Comparison of ENCODE assay signal across 8 cellular contexts in genomic region chr13:101757446-101758039, GRCh38.
A peak's percentile ranks its signal among the peaks of the same experiment; 100 is the strongest.
DNase-seq lines count a peak whose midpoint lies in the region; ATAC-seq and TF ChIP-seq lines count a peak whose summit lies in the region.

No MANE protein-coding gene starts in this region.

- H3K36me3 Mint-ChIP-seq in nephron (ENCODE audit: low read depth): no peaks in the 10 kb centered on the region

- WGBS in stomach, 5 donors: 4 to 12% (median 6%) methylated on average over 1 of the region's 1 CpG

- no peaks in the 10 kb centered on the region for H3K27me3 ChIP-seq in PC-3 (ENCODE audit: low read length)
- peaks cover 0 to 3% (median 0%) of the 10 kb centered on the region in 3 donors for H3K27me3 ChIP-seq in stomach

- H3K36me3 ChIP-seq in PC-3 (ENCODE audit: low read depth, low read length) (no peaks in the 10 kb centered on the region), stomach (no peaks in the 10 kb centered on the region)

- TF ChIP-seq EP300 in stomach (IDR thresholded peaks at IDR 0.05): no peak

- no peak overlapping the region for H3K4me3 ChIP-seq in PC-3 (ENCODE audit: low read length)
- H3K4me3 ChIP-seq in stomach: no peak overlapping the region

- no peaks in the 10 kb centered on the region for H3F3A ChIP-seq in PC-3 (ENCODE audit: low read length, unreplicated experiment)

- peak; percentile 70 for DNase-seq in ELR (ENCODE audit: low read depth)
- DNase-seq in HT1080 (ENCODE audit: low read depth): peak; percentile 44
- peak; percentile 70 for DNase-seq in PC-3
- peak; percentile 54 for DNase-seq in epidermal melanocyte (ENCODE audit: insufficient read length, low spot score)
- DNase-seq in amygdala (lab: John Stamatoyannopoulos, UW): no peak
- DNase-seq in stomach: no peak

- H3K27me3 Mint-ChIP-seq in nephron (ENCODE audit: low read depth): no peaks in the 10 kb centered on the region

- intact Hi-C loops in PC-3 (cut with micrococcal nuclease) (loop anchor here (1.0 to 5.0 kb wide), 6 partner anchors 110 to 612 kb away; partner anchors contain the start of gene ITGBL1), stomach (cut with DNase I; ENCODE audit: low total_unique reads) (no loop called here)

- no peaks in the 10 kb centered on the region for H3K9me2 ChIP-seq in PC-3 (replicated peaks; ENCODE audit: low read length)

- POLR2A ChIA-PET in PC-3 (lab: Charles Lee; ENCODE audit: unreplicated experiment): no interaction called here

- H3K27ac ChIP-seq in PC-3 (ENCODE audit: low read length) (no peak overlapping the region), stomach (no peak overlapping the region)

- H3K9ac ChIP-seq in PC-3 (ENCODE audit: low read length): no peak overlapping the region

- CTCF ChIA-PET in PC-3 (lab: Charles Lee): interaction anchor here (0.5 kb wide), 1 partner anchor 603 kb away, joined by 3 read pairs; no protein-coding TSS in a partner anchor

- BruUV-seq in PC-3 (replicated peaks; lab: Mats Ljungman, UMichigan): no TSS peak

- no peaks in the 10 kb centered on the region for H3K79me2 ChIP-seq in PC-3 (ENCODE audit: low read length)

- H4K20me1 ChIP-seq in PC-3 (ENCODE audit: low read length): no peaks in the 10 kb centered on the region

- H3K9me3 Mint-ChIP-seq in nephron: no peaks in the 10 kb centered on the region

- H3K4me3 Mint-ChIP-seq in nephron: no peak overlapping the region

- no peaks in the 10 kb centered on the region for H3K9me3 ChIP-seq in PC-3 (ENCODE audit: low read length)
- H3K9me3 ChIP-seq in stomach: no peaks in the 10 kb centered on the region

- H3K4me1 ChIP-seq in PC-3 (ENCODE audit: insufficient read depth, low read length) (peaks cover 10% of the 10 kb centered on the region), stomach (no peaks in the 10 kb centered on the region)

- H3K4me2 ChIP-seq in PC-3 (ENCODE audit: low read length): no peak overlapping the region

- no peak overlapping the region for H3K27ac Mint-ChIP-seq in nephron

- ATAC-seq in GM21423 (IDR thresholded peaks at IDR 0.05; ENCODE audit: unreplicated experiment): peak; percentile 87
- peak; percentile 84 for ATAC-seq in PC-3

- peak; percentile 68 for TF ChIP-seq CTCF in PC-3 (conservative IDR thresholded peaks at IDR 0.05; ENCODE audit: low read depth, low read length)
- peak; percentile 52 to 71 (median 58) for TF ChIP-seq CTCF in nephron (IDR thresholded peaks at IDR 0.05; ENCODE audit: unreplicated experiment in 3 of 3)
- peak in 3 of 7 experiments; percentile 29 to 36 (median 33) for TF ChIP-seq CTCF in stomach (IDR thresholded peaks at IDR 0.05)

- TF ChIP-seq POLR2A in stomach (IDR thresholded peaks at IDR 0.05): no peak

- no peak overlapping the region for H2AFZ ChIP-seq in PC-3 (ENCODE audit: low read length)

- H3K4me1 Mint-ChIP-seq in nephron: no peaks in the 10 kb centered on the region

Comparison
In these comparisons a context has a peak if more than half of its experiments do, and no peak if none do; other contexts are left out.
1. DNase-seq: peak in ELR (single experiment), HT1080 (single experiment), PC-3 (single experiment) and epidermal melanocyte (single experiment); none in amygdala (0 of 56) and stomach (single experiment).